Comparison of ENCODE assay signal across 9 cellular contexts in the genomic region with DNA sequence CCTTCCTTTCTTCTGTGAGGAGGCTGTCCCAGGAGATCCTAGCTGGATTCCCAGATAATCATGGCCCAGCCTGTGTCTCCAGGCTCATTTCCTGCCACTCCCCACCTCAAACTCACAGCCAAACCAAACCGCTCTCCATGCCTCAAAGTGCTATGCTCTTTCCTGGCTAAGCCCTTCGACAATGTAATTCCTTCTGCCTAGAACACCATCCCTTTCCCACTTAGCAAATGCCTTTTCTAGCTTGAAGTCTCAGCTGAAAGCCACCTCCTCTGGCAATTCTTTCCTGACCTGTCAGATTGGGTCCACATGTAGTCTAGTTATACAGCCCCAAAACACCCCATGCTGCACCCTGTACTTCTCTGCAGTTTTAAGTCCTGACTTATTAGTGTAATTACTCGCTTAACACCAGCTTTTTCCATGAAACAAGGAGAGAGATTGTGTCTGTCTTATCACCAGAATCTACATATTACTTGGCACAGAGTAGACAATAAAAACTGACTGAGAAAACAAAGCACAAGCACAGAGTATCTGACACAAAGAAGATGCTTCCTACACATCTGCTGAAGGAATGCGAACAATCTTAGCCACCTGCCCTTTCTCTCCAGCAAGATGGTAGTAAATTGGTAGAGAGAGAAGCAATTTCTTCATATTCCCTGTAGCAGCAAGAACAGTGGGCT. TPM values are rescaled to one million over a fixed set of nuclear protein-coding genes. Genes with fewer than 3 reads are reported as not detected.
DNase-seq lines count a peak whose midpoint lies in the region; ATAC-seq and TF ChIP-seq lines count a peak whose summit lies in the region.
"Had no signal": no experiment of that assay in that cellular context is flagged by ENCODE, and none has a peak within 500 bp of the region (broad histone marks: within the 10 kb centered on the region; RNA-seq: fewer than 3 reads in every experiment).

No MANE protein-coding gene starts in this region.

- no peak overlapping the region for H3K4me3 Mint-ChIP-seq in chondrocyte (ENCODE audit: unreplicated experiment)
- H3K4me3 Mint-ChIP-seq in stimulated activated naive B cell treated with anti-CD40 and anti-IgM and Interleukin-4, amounts not matched to agents 10 μg/mL and 1 μg/mL and 100 μg/mL, for 72 hours = no peak overlapping the region

- TF ChIP-seq CTCF in chondrocyte (IDR thresholded peaks at IDR 0.05) (no peak), GM13976 (IDR thresholded peaks at IDR 0.05; ENCODE audit: borderline replicate concordance, control extremely low read depth, extremely low read depth, insufficient read depth, missing control alignments) (no peak)

- in situ Hi-C loops in GM13976 (cut with MboI; ENCODE audit: low sequenced_read_pairs, unreplicated experiment) (no loop called here), G401 (cut with HindIII; ENCODE audit: low sequenced_read_pairs) (no loop called here)

- DNase-seq in M059J (ENCODE audit: low read depth) = peak; percentile 37
- DNase-seq in chondrocyte (ENCODE audit: low spot score) = no peak
- DNase-seq in left colon = peak in 1 of 2 donors; percentile 32
- DNase-seq in stimulated activated naive B cell treated with anti-CD40 and anti-IgM and Interleukin-4, amounts not matched to agents 10 μg/mL and 1 μg/mL and 100 μg/mL, for 72 hours = no peak
- no peak for DNase-seq in AG08396 (ENCODE audit: low spot score)
- no peak for DNase-seq in GM13976 (ENCODE audit: low spot score)
- no peak for DNase-seq in G401 (ENCODE audit: low spot score)
- no peak for DNase-seq in stimulated activated naive CD4-positive, alpha-beta T cell (lab: John Stamatoyannopoulos, UW)
- DNase-seq: SHP77 treated with DMSO at 0.1 percent for 48 hours had no signal

- peak overlapping the region; percentile 15 for H3K27ac Mint-ChIP-seq in chondrocyte (ENCODE audit: unreplicated experiment)
- peak overlapping the region; percentile 56 for H3K27ac Mint-ChIP-seq in stimulated activated naive B cell treated with anti-CD40 and anti-IgM and Interleukin-4, amounts not matched to agents 10 μg/mL and 1 μg/mL and 100 μg/mL, for 72 hours

- H3K27me3 Mint-ChIP-seq in chondrocyte (ENCODE audit: low read depth) = no peaks in the 10 kb centered on the region
- H3K27me3 Mint-ChIP-seq in stimulated activated naive B cell treated with anti-CD40 and anti-IgM and Interleukin-4, amounts not matched to agents 10 μg/mL and 1 μg/mL and 100 μg/mL, for 72 hours = no peaks in the 10 kb centered on the region

- peaks cover 52% of the 10 kb centered on the region for H3K4me1 Mint-ChIP-seq in chondrocyte (ENCODE audit: low read depth)
- peaks cover 54 to 86% of the 10 kb centered on the region in 2 donors for H3K4me1 Mint-ChIP-seq in stimulated activated naive B cell treated with anti-CD40 and anti-IgM and Interleukin-4, amounts not matched to agents 10 μg/mL and 1 μg/mL and 100 μg/mL, for 72 hours

- no peaks in the 10 kb centered on the region for H3K36me3 Mint-ChIP-seq in chondrocyte (ENCODE audit: low read depth)
- peaks cover 26 to 43% of the 10 kb centered on the region in 2 donors for H3K36me3 Mint-ChIP-seq in stimulated activated naive B cell treated with anti-CD40 and anti-IgM and Interleukin-4, amounts not matched to agents 10 μg/mL and 1 μg/mL and 100 μg/mL, for 72 hours

- intact Hi-C loops in left colon (cut with DNase I, micrococcal nuclease) = no loop called here

- peak; percentile 66 for ATAC-seq in left colon
- no peak for ATAC-seq in stimulated activated naive B cell treated with anti-CD40 and anti-IgM and Interleukin-4, amounts not matched to agents 10 μg/mL and 1 μg/mL and 100 μg/mL, for 72 hours (replicated peaks)

- no peaks in the 10 kb centered on the region for H3K9me3 Mint-ChIP-seq in chondrocyte (ENCODE audit: low read depth)
- H3K9me3 Mint-ChIP-seq in stimulated activated naive B cell treated with anti-CD40 and anti-IgM and Interleukin-4, amounts not matched to agents 10 μg/mL and 1 μg/mL and 100 μg/mL, for 72 hours = no peaks in the 10 kb centered on the region

RNA-seq across cellular contexts. Expression of gene TRIM26, which starts 5.4 kb away (rescaled TPM):
- 90.0 and 111 TPM in 2 replicates for total RNA-seq in M059J (2014; rRNA removed; shearing (Covaris generic))
- total RNA-seq in chondrocyte = 36.1 to 37.6 TPM (median 36.7 TPM) in 3 replicates
- total RNA-seq in left colon = 10 to 100 TPM; 47.1 to 48.7 TPM
- total RNA-seq in G401 (2014; rRNA removed; shearing (Covaris generic)) = 41.7 and 61.2 TPM in 2 replicates

RNA-seq across cellular contexts. Expression of gene TRIM15, which starts 44.4 kb away (rescaled TPM):
- total RNA-seq in M059J (2014; rRNA removed; shearing (Covaris generic)) = not detected in 2 replicates
- total RNA-seq in chondrocyte (not detected in 3 replicates), left colon (10 to 100 TPM; 58.8 to 62.5 TPM)
- total RNA-seq in G401 (2014; rRNA removed; shearing (Covaris generic)) = not detected in 2 replicates

RNA-seq across cellular contexts. Expression of gene TRIM10, which starts 46.7 kb away (rescaled TPM):
- total RNA-seq in M059J (2014; rRNA removed; shearing (Covaris generic)) = not detected in 2 replicates
- total RNA-seq in chondrocyte (not detected in 3 replicates), left colon (1 to 10 TPM; 5.6 to 6.3 TPM)
- not detected in 2 replicates for total RNA-seq in G401 (2014; rRNA removed; shearing (Covaris generic))

Comparison
In these comparisons a context has a peak if more than half of its experiments do, and no peak if none do; other contexts are left out.
1. RNA of gene TRIM15, which starts 44.4 kb away (total RNA-seq): 58.8 to 62.5 TPM in left colon; not detected in M059J, not detected in chondrocyte and not detected in G401; every median in the first group is over 10 times any median in the second.